In genomic region chr1:52726265-52727113, GRCh38 we compare ENCODE assay signal across 8 cellular contexts. TPM values are rescaled to one million over a fixed set of nuclear protein-coding genes. Genes with fewer than 3 reads are reported as not detected.
DNase-seq lines count a peak whose midpoint lies in the region; ATAC-seq and TF ChIP-seq lines count a peak whose summit lies in the region.

TSS of gene ZYG11B (plus strand) at chr1:52726453. CDS start at chr1:52726654, 201 bp downstream.

- intact Hi-C loops in T-helper 1 cell treated with Interleukin-12 subunit alpha and Interleukin-12 subunit beta and Interleukin-4 antibody, amounts not matched to agents 30 ng/mL and 1 ng/mL, for 36 hours (cut with micrococcal nuclease): loop anchor here (1.0 to 5.0 kb wide), 19 partner anchors 23 to 1221 kb away; partner anchors contain the start of genes BTF3L4, CC2D1B, COA7 and CPT2
- intact Hi-C loops in left cardiac atrium (cut with DNase I): no loop called here
- intact Hi-C loops in prostate gland (cut with DNase I): loop anchor here (10.0 kb wide), 1 partner anchor 468 kb away; the partner anchor contains the start of gene CPT2

- WGBS in prostate gland: under 1% methylated on average over 32 of the region's 59 CpGs

- no peaks in the 10 kb centered on the region for H3K36me3 ChIP-seq in prostate gland

- DNase-seq in NCI-H1694 (lab: John Stamatoyannopoulos, UW) (peak; percentile 63), amniotic stem cell (lab: John Stamatoyannopoulos, UW) (peak; percentile 65), left cardiac atrium (peak; percentile 93), prostate gland (ENCODE audit: low spot score) (peak; percentile 86), ureter (ENCODE audit: low spot score) (peak; percentile 90)

- peak; percentile 86 for ATAC-seq in HG02884 (IDR thresholded peaks at IDR 0.05; ENCODE audit: unreplicated experiment)
- ATAC-seq in left cardiac atrium: peak; percentile 98 to 99

- H3K27ac ChIP-seq in prostate gland: peak within 1 kb of the TSS; percentile 80 to 83

- peak in 2 of 4 experiments; percentile 20 to 31 for TF ChIP-seq CTCF in prostate gland (IDR thresholded peaks at IDR 0.05)

- peak; percentile 82 for TF ChIP-seq POLR2A in GM15510 (IDR thresholded peaks at IDR 0.05; ENCODE audit: borderline replicate concordance, extremely low read depth, insufficient read length)
- TF ChIP-seq POLR2A in prostate gland (IDR thresholded peaks at IDR 0.05): peak; percentile 75

- H3K27me3 ChIP-seq in prostate gland (replicated peaks; ENCODE audit: insufficient read depth): no peaks in the 10 kb centered on the region

- no peaks in the 10 kb centered on the region for H3K4me1 ChIP-seq in prostate gland (replicated peaks)

- H3K9me3 ChIP-seq in prostate gland: no peaks in the 10 kb centered on the region

- H3K4me3 ChIP-seq in prostate gland: peak within 1 kb of the TSS; percentile 78 to 87

RNA-seq across cellular contexts. Expression of gene ZYG11B, which starts in this region (rescaled TPM):
- total RNA-seq in T-helper 1 cell treated with Interleukin-12 subunit alpha and Interleukin-12 subunit beta and Interleukin-4 antibody, amounts not matched to agents 30 ng/mL and 1 ng/mL, for 36 hours: 14.0 and 14.5 TPM in 2 replicates
- total RNA-seq in left cardiac atrium (10 to 100 TPM; 47.2 to 50.0 TPM), prostate gland (10 to 100 TPM; 38.6 to 65.5 TPM), ureter (33.3 TPM)

Comparison
In these comparisons a context has a peak if more than half of its experiments do, and no peak if none do; other contexts are left out.
1. Peak in every context shown above with its lines: DNase-seq, ATAC-seq, H3K4me3 ChIP-seq and H3K27ac ChIP-seq.
2. intact Hi-C loops: an anchor here in T-helper 1 cell treated with Interleukin-12 subunit alpha and Interleukin-12 subunit beta and Interleukin-4 antibody, amounts not matched to agents 30 ng/mL and 1 ng/mL, for 36 hours (1.0 to 5.0 kb wide) and prostate gland (10.0 kb wide); none called in left cardiac atrium.